8 cellular contexts compared by ENCODE assay signal in the genomic region with DNA sequence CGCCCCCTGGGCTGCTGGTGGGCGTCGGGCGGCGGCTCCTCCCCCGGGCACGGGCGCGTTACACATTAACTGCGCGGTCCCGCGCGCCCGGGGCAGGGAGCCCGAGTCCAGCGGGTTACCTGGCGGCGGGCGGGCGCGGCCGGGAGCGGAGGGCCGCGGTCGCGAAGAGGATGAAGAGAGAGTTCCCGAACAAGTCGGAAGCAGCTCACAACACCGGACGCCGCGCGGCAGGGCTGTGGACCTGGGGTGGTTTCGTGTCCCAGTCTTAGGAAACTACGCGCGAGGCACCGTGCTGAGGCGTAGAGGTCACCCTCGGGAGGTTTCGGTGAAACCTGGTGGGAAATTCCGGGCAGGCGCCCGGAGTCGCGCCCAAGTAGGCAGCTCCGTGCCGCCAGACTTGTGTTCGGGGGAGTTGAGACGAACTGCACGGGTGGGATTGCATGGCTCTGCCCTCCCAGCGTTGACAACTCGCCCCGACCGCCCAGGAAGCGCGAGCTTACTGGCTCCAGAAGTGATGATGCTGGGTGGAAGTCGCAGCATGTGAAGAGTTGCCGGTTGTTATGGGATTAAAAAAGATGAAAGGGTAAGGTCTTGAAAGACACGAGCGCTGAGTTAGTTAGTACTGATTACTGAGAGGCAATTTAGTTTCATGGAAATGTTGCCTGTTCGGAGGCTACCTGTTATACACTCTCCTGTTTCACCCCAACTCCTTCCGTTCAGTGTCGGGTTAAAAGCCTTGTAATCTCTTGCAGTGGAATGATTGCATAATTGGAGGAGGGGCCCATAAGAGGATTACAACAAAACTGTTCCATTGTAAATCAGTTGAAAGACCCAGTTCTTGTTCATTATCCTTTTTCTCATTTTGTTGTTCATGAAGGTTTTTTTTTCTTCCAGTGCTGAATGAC.
DNase-seq lines count a peak whose midpoint lies in the region; ATAC-seq and TF ChIP-seq lines count a peak whose summit lies in the region.

No MANE protein-coding gene starts in this region.

- DNase-seq in GM12865 (ENCODE audit: low read depth) (peak; percentile 86), NCI-H1048 (lab: John Stamatoyannopoulos, UW) (peak; percentile 23), T-helper 1 cell (peak; percentile 49 to 65 (median 60)), anterior cingulate cortex (lab: John Stamatoyannopoulos, UW) (peak in 51 of 58 donors; percentile 1 to 60 (median 31)), hippocampal formation (lab: John Stamatoyannopoulos, UW) (peak; percentile 33 to 34), retina (peak; percentile 82), NK-92 (lab: John Stamatoyannopoulos, UW; ENCODE audit: unreplicated experiment) (no peak)

- H3K4me3 ChIP-seq in GM12865 (ENCODE audit: low read depth, low read length), result peak overlapping the region; percentile 57

- ATAC-seq in HG02623 (IDR thresholded peaks at IDR 0.05; ENCODE audit: unreplicated experiment), result peak; percentile 37

- TF ChIP-seq CTCF in GM12865 (IDR thresholded peaks at IDR 0.05; ENCODE audit: insufficient read depth, low read depth, low read length, missing control alignments), result no peak
